ENCODE assay signal across 8 cellular contexts in the genomic region with DNA sequence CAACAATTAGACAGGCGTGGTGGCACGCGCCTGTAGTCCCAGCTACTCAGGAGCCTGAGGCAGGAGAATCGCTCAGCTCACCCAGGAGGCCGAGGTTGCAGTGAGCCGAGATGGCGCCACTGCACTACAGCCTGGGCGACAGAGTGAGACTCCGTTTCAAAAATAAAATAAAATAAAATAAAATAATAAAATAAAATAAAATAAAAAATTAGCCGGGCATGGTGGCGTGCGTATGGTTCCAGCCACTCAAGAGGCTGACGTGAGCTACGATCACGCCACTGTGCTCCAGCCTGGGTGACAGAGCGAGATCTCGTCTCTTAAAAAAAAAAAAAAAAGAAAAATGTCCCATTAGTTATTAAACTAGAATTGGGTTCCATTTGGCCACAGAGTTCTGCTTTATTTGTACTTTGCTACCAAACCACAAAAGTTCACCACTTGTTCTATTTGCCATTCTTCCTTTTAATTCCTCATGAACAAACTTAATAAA. TPM values are rescaled to one million over a fixed set of nuclear protein-coding genes. Genes with fewer than 3 reads are reported as not detected.
DNase-seq lines count a peak whose midpoint lies in the region; ATAC-seq and TF ChIP-seq lines count a peak whose summit lies in the region.

No MANE protein-coding gene starts in this region.

- H3K27me3 ChIP-seq in Loucy (ENCODE audit: insufficient read depth, low read length, poor library complexity, severe bottlenecking), result peaks cover 7% of the 10 kb centered on the region
- no peaks in the 10 kb centered on the region for H3K27me3 ChIP-seq in brain microvascular endothelial cell (replicated peaks)

- peaks cover 58% of the 10 kb centered on the region for H3K79me2 ChIP-seq in Loucy (ENCODE audit: insufficient read depth, low read length)

- H2AFZ ChIP-seq in Loucy (ENCODE audit: low read length), result 0 out of 2 replicates have a peak overlapping the region, but pooled peaks have one; percentile 1

- H3K4me3 ChIP-seq in Loucy (ENCODE audit: low read length, poor library complexity, severe bottlenecking), result peak overlapping the region; percentile 79
- peak overlapping the region; percentile 71 for H3K4me3 ChIP-seq in brain microvascular endothelial cell (ENCODE audit: low read depth, low read length)
- peak overlapping the region; percentile 95 for H3K4me3 ChIP-seq in mucosa of descending colon

- intact Hi-C loops in mucosa of descending colon (cut with DNase I, micrococcal nuclease), result no loop called here

- H3K36me3 ChIP-seq in Loucy (ENCODE audit: insufficient read depth, low read length) (no peaks in the 10 kb centered on the region), brain microvascular endothelial cell (replicated peaks) (no peaks in the 10 kb centered on the region), mucosa of descending colon (ENCODE audit: low read depth) (no peaks in the 10 kb centered on the region)

- peaks cover 17% of the 10 kb centered on the region for H4K20me1 ChIP-seq in Loucy (ENCODE audit: insufficient read depth, low read length, poor library complexity, severe bottlenecking)

- H3K4me1 ChIP-seq in Loucy (ENCODE audit: insufficient read depth, low read length, poor library complexity, severe bottlenecking), result peaks cover 30% of the 10 kb centered on the region
- H3K4me1 ChIP-seq in mucosa of descending colon (ENCODE audit: low read depth), result peaks cover 26% of the 10 kb centered on the region

- ATAC-seq in mucosa of descending colon, result no peak

- H3K9me2 ChIP-seq in Loucy (replicated peaks; ENCODE audit: low read depth, low read length), result no peaks in the 10 kb centered on the region

- no peaks in the 10 kb centered on the region for H3F3A ChIP-seq in Loucy (ENCODE audit: low read depth)

- no peaks in the 10 kb centered on the region for H3K9me3 ChIP-seq in Loucy (ENCODE audit: insufficient read depth, low read depth, low read length)
- H3K9me3 ChIP-seq in mucosa of descending colon, result no peaks in the 10 kb centered on the region

- H3K9ac ChIP-seq in Loucy (ENCODE audit: low read depth, low read length, poor library complexity, severe bottlenecking), result peak overlapping the region; percentile 80

- H3K4me2 ChIP-seq in Loucy (ENCODE audit: low read depth, low read length, poor library complexity, severe bottlenecking), result peak overlapping the region; percentile 80

- DNase-seq in brain microvascular endothelial cell (no peak), mucosa of descending colon (no peak), midbrain (lab: John Stamatoyannopoulos, UW) (no peak), NCI-H345 (lab: John Stamatoyannopoulos, UW) (no peak), H4 (ENCODE audit: low spot score) (no peak)
- DNase-seq in central memory CD4-positive, alpha-beta T cell, result no peak

- in situ Hi-C loops in brain microvascular endothelial cell (cut with HindIII; ENCODE audit: low pct_ligation_motif_present, low sequenced_read_pairs), result no loop called here

- TF ChIP-seq CTCF in 22Rv1 (IDR thresholded peaks at IDR 0.05) (no peak), Loucy (conservative IDR thresholded peaks at IDR 0.05; ENCODE audit: low read length) (no peak), brain microvascular endothelial cell (IDR thresholded peaks at IDR 0.05; ENCODE audit: low read depth, low read length, missing control alignments) (no peak), mucosa of descending colon (IDR thresholded peaks at IDR 0.05) (no peak)

- H3K27ac ChIP-seq in 22Rv1, result peak overlapping the region; percentile 39
- no peak overlapping the region for H3K27ac ChIP-seq in brain microvascular endothelial cell

RNA-seq across cellular contexts. Expression of a gene that starts 1.2 kb away (rescaled TPM):
- 10 to 100 TPM; 60.3 to 99.4 (median 91.6) TPM for total RNA-seq in mucosa of descending colon
- 8.0 and 9.7 TPM in 2 replicates for total RNA-seq in H4 (2014; rRNA removed; shearing (Covaris generic))

RNA-seq across cellular contexts. Expression of a gene that starts 59.7 kb away (rescaled TPM):
- total RNA-seq in mucosa of descending colon, result 10 to 100 TPM; 36.0 to 67.7 (median 41.4) TPM
- 14.3 and 20.4 TPM in 2 replicates for total RNA-seq in H4 (2014; rRNA removed; shearing (Covaris generic))
